In the genomic region with DNA sequence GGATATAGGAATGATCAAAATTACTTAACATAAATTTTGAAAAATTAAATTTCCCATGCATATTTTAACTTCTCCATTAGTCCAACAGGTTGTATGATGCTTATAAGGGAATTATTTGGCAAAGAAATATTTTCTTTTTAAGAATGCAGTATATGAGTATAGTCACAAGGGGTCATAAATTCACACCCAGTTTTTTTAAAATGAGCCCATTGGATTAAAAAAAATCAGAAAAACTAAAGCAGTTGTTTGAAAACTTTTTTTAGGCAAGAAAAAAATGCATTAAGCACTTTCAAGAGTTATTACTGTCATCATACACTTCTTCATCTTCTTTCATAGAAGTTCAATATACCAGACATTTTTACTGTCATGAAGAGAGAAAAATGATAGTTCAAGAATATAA, we compare ENCODE assay signal across 18 cellular contexts.
"Had no signal": no experiment of that assay in that cellular context is flagged by ENCODE, and none has a peak within 500 bp of the region (broad histone marks: within the 10 kb centered on the region; RNA-seq: fewer than 3 reads in every experiment).

No MANE protein-coding gene starts in this region.

- H3K27ac Mint-ChIP-seq: natural killer cell, neural progenitor cell, progenitor cell of endocrine pancreas had no signal

- H3K27me3 Mint-ChIP-seq: progenitor cell of endocrine pancreas had no signal

- H3K4me2 ChIP-seq: hepatocyte, smooth muscle cell had no signal

- H3K9me3 ChIP-seq: pancreas, upper lobe of left lung, uterus had no signal

- H3K27ac ChIP-seq: epithelial cell of prostate, hepatocyte, neural progenitor cell, pancreas, upper lobe of left lung, uterus had no signal

- H3K36me3 Mint-ChIP-seq: natural killer cell had no signal

- H3K79me2 ChIP-seq: hepatocyte had no signal

- H3K4me1 ChIP-seq: pancreas, upper lobe of left lung, uterus had no signal

- H2AFZ ChIP-seq: hepatocyte, neural progenitor cell had no signal

- H3K4me3 Mint-ChIP-seq: natural killer cell, neural progenitor cell had no signal

- H3K36me3 ChIP-seq: neural progenitor cell, pancreas, upper lobe of left lung, uterus had no signal

- ATAC-seq: natural killer cell, pancreas, right cardiac atrium had no signal

- H3K4me1 Mint-ChIP-seq: natural killer cell had no signal

- DNase-seq: cerebellar nuclear complex; effector memory CD4-positive, alpha-beta T cell; foreskin melanocyte; head of caudate nucleus; kidney glomerular epithelial cell; natural killer cell; nucleus accumbens; pancreas; right cardiac atrium; stimulated activated CD4-positive, alpha-beta T cell treated with anti-CD3 and anti-CD28 coated beads, Interleukin-2, amount 100 ng/mL, for 48 hours; stimulated activated naive CD4-positive, alpha-beta T cell treated with Interleukin-2 at 50 U/mL for 16 hours; upper lobe of left lung; uterus had no signal

- H3K27me3 ChIP-seq: hepatocyte, neural progenitor cell, pancreas, upper lobe of left lung, uterus had no signal

- H3K9ac ChIP-seq: neural progenitor cell had no signal

- H3K4me3 ChIP-seq: hepatocyte, neural progenitor cell, pancreas, smooth muscle cell, upper lobe of left lung, uterus had no signal
